In genomic region chr11:123568367-123568870, GRCh38 we compare ENCODE assay signal across 28 cellular contexts.
"Had no signal": no experiment of that assay in that cellular context is flagged by ENCODE, and none has a peak within 500 bp of the region (broad histone marks: within the 10 kb centered on the region; RNA-seq: fewer than 3 reads in every experiment).

No MANE protein-coding gene starts in this region.

- H3K27ac Mint-ChIP-seq: endodermal cell; memory B cell; nephron; neural progenitor cell; progenitor cell of endocrine pancreas; stimulated activated memory B cell treated with anti-CD40 and anti-IgM and Interleukin-4, amounts not matched to agents 10 μg/mL and 1 μg/mL and 100 μg/mL, for 72 hours had no signal

- DNase-seq: effector CD8-positive, alpha-beta T cell; endodermal cell; foreskin fibroblast; gastrocnemius medialis; head of caudate nucleus; mucosa of descending colon; naive B cell; sigmoid colon; stimulated activated CD4-positive, alpha-beta T cell treated with anti-CD3 and anti-CD28 coated beads, Interleukin-2, amount 100 ng/mL, for 24 hours; stimulated activated CD4-positive, alpha-beta T cell treated with anti-CD3 and anti-CD28 coated beads, Interleukin-4, amount 100 ng/mL, for 4 hours; stimulated activated naive CD8-positive, alpha-beta T cell treated with anti-CD3 and anti-CD28 coated beads, Interleukin-15, Interleukin-2, amounts not matched to agents 100 U/mL and 50 U/mL, for 24 hours; transverse colon; upper lobe of right lung; uterus had no signal

- H3K27me3 ChIP-seq: gastrocnemius medialis, neural progenitor cell, right atrium auricular region, sigmoid colon, transverse colon, upper lobe of right lung, uterus had no signal

- H3K9me3 Mint-ChIP-seq: endodermal cell; naive B cell; nephron; neural progenitor cell; stimulated activated memory B cell treated with anti-CD40 and anti-IgM and Interleukin-4, amounts not matched to agents 10 μg/mL and 1 μg/mL and 100 μg/mL, for 72 hours had no signal

- H3K36me3 Mint-ChIP-seq: memory B cell; naive B cell; neural progenitor cell; stimulated activated memory B cell treated with anti-CD40 and anti-IgM and Interleukin-4, amounts not matched to agents 10 μg/mL and 1 μg/mL and 100 μg/mL, for 72 hours had no signal

- H3K27ac ChIP-seq: epithelial cell of prostate, gastrocnemius medialis, neural progenitor cell, parathyroid adenoma, right atrium auricular region, sigmoid colon, thoracic aorta, transverse colon, upper lobe of right lung, uterus had no signal

- H3K4me1 ChIP-seq: gastrocnemius medialis, parathyroid adenoma, right atrium auricular region, sigmoid colon, transverse colon, upper lobe of right lung, uterus had no signal

- H3K36me3 ChIP-seq: gastrocnemius medialis, neural progenitor cell, right atrium auricular region, sigmoid colon, thoracic aorta, transverse colon, upper lobe of right lung, uterus had no signal

- H3K4me3 ChIP-seq: gastrocnemius medialis, lung, mucosa of descending colon, neural progenitor cell, right atrium auricular region, sigmoid colon, thoracic aorta, transverse colon, upper lobe of right lung, uterus had no signal

- FAIRE-seq: colon, keratinocyte had no signal

- ATAC-seq: esophagus mucosa; gastrocnemius medialis; left lobe of liver; mucosa of descending colon; stimulated activated memory B cell treated with anti-CD40 and anti-IgM and Interleukin-4, amounts not matched to agents 10 μg/mL and 1 μg/mL and 100 μg/mL, for 72 hours; stimulated activated naive CD8-positive, alpha-beta T cell treated with anti-CD3 and anti-CD28 coated beads, Interleukin-15, Interleukin-2, amounts not matched to agents 100 U/mL and 50 U/mL, for 24 hours; upper lobe of right lung had no signal

- H3K9me3 ChIP-seq: gastrocnemius medialis, mucosa of descending colon, right atrium auricular region, sigmoid colon, thoracic aorta, transverse colon, upper lobe of right lung, uterus had no signal

- H3K4me3 Mint-ChIP-seq: endodermal cell; memory B cell; naive B cell; nephron; neural progenitor cell; stimulated activated memory B cell treated with anti-CD40 and anti-IgM and Interleukin-4, amounts not matched to agents 10 μg/mL and 1 μg/mL and 100 μg/mL, for 72 hours had no signal

- H3K27me3 Mint-ChIP-seq: naive B cell had no signal

- H3K4me1 Mint-ChIP-seq: memory B cell; naive B cell; stimulated activated memory B cell treated with anti-CD40 and anti-IgM and Interleukin-4, amounts not matched to agents 10 μg/mL and 1 μg/mL and 100 μg/mL, for 72 hours had no signal
